8 cellular contexts compared by ENCODE assay signal in genomic region chr4:145734576-145735329, GRCh38.
DNase-seq lines count a peak whose midpoint lies in the region; TF ChIP-seq lines count a peak whose summit lies in the region.

No MANE protein-coding gene starts in this region.

- DNase-seq in activated T-cell treated with anti-CD3 and anti-CD28 coated beads, Interleukin-2, amount 50 U/mL, for 24 hours = no peak
- DNase-seq in activated T-cell treated with anti-CD3 and anti-CD28 coated beads, Interleukin-2, amount 50 U/mL, for 1 hour = no peak
- DNase-seq in RKO (ENCODE audit: low spot score) (peak; percentile 94), fibroblast of mammary gland (ENCODE audit: low read depth) (peak; percentile 97), NCI-H510A treated with DMSO at 0.1 percent for 48 hours (lab: John Stamatoyannopoulos, UW) (no peak), NAMALWA (ENCODE audit: low spot score) (no peak)
- DNase-seq in NK-92 treated with Interleukin-12 subunit alpha and Interleukin-12 subunit beta, amount 100 ng/mL, for 24 hours (lab: John Stamatoyannopoulos, UW) = no peak

- no peak overlapping the region for H3K4me3 Mint-ChIP-seq in activated T-cell treated with anti-CD3 and anti-CD28 coated beads, Interleukin-2, amount 50 U/mL, for 24 hours

- H3K27ac ChIP-seq in rectal smooth muscle tissue (ENCODE audit: low read depth, low read length) = peak overlapping the region; percentile 100

- no peaks in the 10 kb centered on the region for H3K27me3 ChIP-seq in rectal smooth muscle tissue (ENCODE audit: control insufficient read depth, insufficient read depth, low read length)

- H3K9me3 Mint-ChIP-seq in activated T-cell treated with anti-CD3 and anti-CD28 coated beads, Interleukin-2, amount 50 U/mL, for 24 hours = no peaks in the 10 kb centered on the region

- H3K4me3 ChIP-seq in fibroblast of mammary gland (ENCODE audit: control insufficient read depth, low read depth, low read length) = peak overlapping the region; percentile 26
- peak overlapping the region; percentile 70 for H3K4me3 ChIP-seq in rectal smooth muscle tissue (ENCODE audit: low read length)

- H3K27me3 Mint-ChIP-seq in activated T-cell treated with anti-CD3 and anti-CD28 coated beads, Interleukin-2, amount 50 U/mL, for 24 hours = peaks cover 13% of the 10 kb centered on the region

- peaks cover 27% of the 10 kb centered on the region for H3K4me1 Mint-ChIP-seq in activated T-cell treated with anti-CD3 and anti-CD28 coated beads, Interleukin-2, amount 50 U/mL, for 24 hours (ENCODE audit: low read depth)

- H3K9ac ChIP-seq in rectal smooth muscle tissue (ENCODE audit: low read length) = no peak overlapping the region

- TF ChIP-seq CTCF in fibroblast of mammary gland (conservative IDR thresholded peaks at IDR 0.05; ENCODE audit: control insufficient read depth, insufficient read depth, low read depth, low read length) = no peak

- H3K27ac Mint-ChIP-seq in activated T-cell treated with anti-CD3 and anti-CD28 coated beads, Interleukin-2, amount 50 U/mL, for 24 hours = peak overlapping the region; percentile 55

- peaks cover 39% of the 10 kb centered on the region for H3K4me1 ChIP-seq in rectal smooth muscle tissue (ENCODE audit: control insufficient read depth, insufficient read depth, low read length)

- no peaks in the 10 kb centered on the region for H3K36me3 ChIP-seq in rectal smooth muscle tissue (ENCODE audit: control insufficient read depth, insufficient read depth, low read length)

- no peaks in the 10 kb centered on the region for H3K36me3 Mint-ChIP-seq in activated T-cell treated with anti-CD3 and anti-CD28 coated beads, Interleukin-2, amount 50 U/mL, for 24 hours (ENCODE audit: low read depth)

Comparison
In these comparisons a context has a peak if more than half of its experiments do, and no peak if none do; other contexts are left out.
1. DNase-seq: peak in RKO (single experiment) and fibroblast of mammary gland (single experiment); none in activated T-cell treated with anti-CD3 and anti-CD28 coated beads, Interleukin-2, amount 50 U/mL, for 24 hours (single experiment), activated T-cell treated with anti-CD3 and anti-CD28 coated beads, Interleukin-2, amount 50 U/mL, for 1 hour (single experiment), NCI-H510A treated with DMSO at 0.1 percent for 48 hours (single experiment), NK-92 treated with Interleukin-12 subunit alpha and Interleukin-12 subunit beta, amount 100 ng/mL, for 24 hours (single experiment) and NAMALWA (single experiment).